1 cellular context compared by ENCODE assay signal in genomic region chr17:58365980-58366595, GRCh38.
TF ChIP-seq lines count a peak whose summit lies in the region.

No MANE protein-coding gene starts in this region.

TF ChIP-seq in HepG2, 621 proteins besides CTCF, POLR2A, EP300 and RAD21 (continued from another document):
- TF ChIP-seq, protein P1, sequence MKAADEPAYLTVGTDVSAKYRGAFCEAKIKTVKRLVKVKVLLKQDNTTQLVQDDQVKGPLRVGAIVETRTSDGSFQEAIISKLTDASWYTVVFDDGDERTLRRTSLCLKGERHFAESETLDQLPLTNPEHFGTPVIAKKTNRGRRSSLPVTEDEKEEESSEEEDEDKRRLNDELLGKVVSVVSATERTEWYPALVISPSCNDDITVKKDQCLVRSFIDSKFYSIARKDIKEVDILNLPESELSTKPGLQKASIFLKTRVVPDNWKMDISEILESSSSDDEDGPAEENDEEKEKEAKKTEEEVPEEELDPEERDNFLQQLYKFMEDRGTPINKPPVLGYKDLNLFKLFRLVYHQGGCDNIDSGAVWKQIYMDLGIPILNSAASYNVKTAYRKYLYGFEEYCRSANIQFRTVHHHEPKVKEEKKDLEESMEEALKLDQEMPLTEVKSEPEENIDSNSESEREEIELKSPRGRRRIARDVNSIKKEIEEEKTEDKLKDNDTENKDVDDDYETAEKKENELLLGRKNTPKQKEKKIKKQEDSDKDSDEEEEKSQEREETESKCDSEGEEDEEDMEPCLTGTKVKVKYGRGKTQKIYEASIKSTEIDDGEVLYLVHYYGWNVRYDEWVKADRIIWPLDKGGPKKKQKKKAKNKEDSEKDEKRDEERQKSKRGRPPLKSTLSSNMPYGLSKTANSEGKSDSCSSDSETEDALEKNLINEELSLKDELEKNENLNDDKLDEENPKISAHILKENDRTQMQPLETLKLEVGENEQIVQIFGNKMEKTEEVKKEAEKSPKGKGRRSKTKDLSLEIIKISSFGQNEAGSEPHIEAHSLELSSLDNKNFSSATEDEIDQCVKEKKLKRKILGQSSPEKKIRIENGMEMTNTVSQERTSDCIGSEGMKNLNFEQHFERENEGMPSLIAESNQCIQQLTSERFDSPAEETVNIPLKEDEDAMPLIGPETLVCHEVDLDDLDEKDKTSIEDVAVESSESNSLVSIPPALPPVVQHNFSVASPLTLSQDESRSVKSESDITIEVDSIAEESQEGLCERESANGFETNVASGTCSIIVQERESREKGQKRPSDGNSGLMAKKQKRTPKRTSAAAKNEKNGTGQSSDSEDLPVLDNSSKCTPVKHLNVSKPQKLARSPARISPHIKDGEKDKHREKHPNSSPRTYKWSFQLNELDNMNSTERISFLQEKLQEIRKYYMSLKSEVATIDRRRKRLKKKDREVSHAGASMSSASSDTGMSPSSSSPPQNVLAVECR (CRISPR knock-in tag; IDR thresholded peaks at IDR 0.05; ENCODE audit: borderline replicate concordance) = no peak
- no peak for TF ChIP-seq ZEB1 (IDR thresholded peaks at IDR 0.05; ENCODE audit: insufficient replicate concordance, low read depth)
- TF ChIP-seq FOXC1 (CRISPR knock-in tag; IDR thresholded peaks at IDR 0.05; ENCODE audit: borderline replicate concordance) = no peak
- TF ChIP-seq ZNF746 (CRISPR knock-in tag; IDR thresholded peaks at IDR 0.05) = no peak
- TF ChIP-seq TFDP2 (CRISPR knock-in tag; IDR thresholded peaks at IDR 0.05) = no peak
- no peak for TF ChIP-seq ZNF367 (CRISPR knock-in tag; IDR thresholded peaks at IDR 0.05; ENCODE audit: borderline replicate concordance)
- 0 out of 2 replicates have a peak, but pooled peaks have one; percentile 29 for TF ChIP-seq ZSCAN9 (CRISPR knock-in tag; IDR thresholded peaks at IDR 0.05; ENCODE audit: borderline replicate concordance)
- no peak for TF ChIP-seq HOXA5 (CRISPR knock-in tag; IDR thresholded peaks at IDR 0.05)
- no peak for TF ChIP-seq ZNF841 (CRISPR knock-in tag; IDR thresholded peaks at IDR 0.05; ENCODE audit: borderline replicate concordance)
- TF ChIP-seq ZNF20 (CRISPR knock-in tag; IDR thresholded peaks at IDR 0.05) = no peak
- TF ChIP-seq ARNTL (CRISPR knock-in tag; IDR thresholded peaks at IDR 0.05) = peak; percentile 51; the same call in 1 of the 2 replicates
- TF ChIP-seq CENPX (CRISPR knock-in tag; IDR thresholded peaks at IDR 0.05) = no peak
- no peak for TF ChIP-seq ZMAT3 (CRISPR knock-in tag; conservative IDR thresholded peaks at IDR 0.05)
- no peak for TF ChIP-seq ZNF605 (CRISPR knock-in tag; IDR thresholded peaks at IDR 0.05)
- TF ChIP-seq PBX2 (CRISPR knock-in tag; IDR thresholded peaks at IDR 0.05) = no peak
- TF ChIP-seq CEBPG (CRISPR knock-in tag; IDR thresholded peaks at IDR 0.05) = no peak
- TF ChIP-seq PHF20 (CRISPR knock-in tag; IDR thresholded peaks at IDR 0.05) = no peak
TF ChIP-seq in HepG2: peak in this region for 10.
